1 cellular context compared by ENCODE assay signal in genomic region chr5:172820046-172820767, GRCh38.
TF ChIP-seq lines count a peak whose summit lies in the region.

No MANE protein-coding gene starts in this region.

TF ChIP-seq in endothelial cell of umbilical vein, 7 proteins besides CTCF, POLR2A, EP300 and RAD21 (continued from another document):
- no peak for TF ChIP-seq FOS (IDR thresholded peaks at IDR 0.05; ENCODE audit: borderline replicate concordance, insufficient read depth, low read length)
